Comparison of ENCODE assay signal across 17 cellular contexts in genomic region chr4:135123632-135124031, GRCh38.
"Had no signal": no experiment of that assay in that cellular context is flagged by ENCODE, and none has a peak within 500 bp of the region (broad histone marks: within the 10 kb centered on the region; RNA-seq: fewer than 3 reads in every experiment).

No MANE protein-coding gene starts in this region.

- DNase-seq: activated effector memory CD4-positive, alpha-beta T cell treated with anti-CD3 and anti-CD28 coated beads, Interleukin-2, amount 50 U/mL, for 16 hours; activated T-cell treated with anti-CD3 and anti-CD28 coated beads, Interleukin-2, amount 50 U/mL, for 72 hours; adrenal gland; foreskin melanocyte; glutamatergic neuron; hypothalamus; islet precursor cell; left colon; lower lobe of right lung; retina; stimulated activated naive B cell treated with anti-CD40 and anti-IgM and Interleukin-4, amounts not matched to agents 10 μg/mL and 1 μg/mL and 100 μg/mL, for 72 hours; tibial artery had no signal

- H3K36me3 ChIP-seq: adrenal gland, cardiac muscle cell, lower lobe of right lung, tibial artery had no signal

- H3K4me3 Mint-ChIP-seq: activated naive CD4-positive, alpha-beta T cell treated with anti-CD3 and anti-CD28 coated beads, Interleukin-2, amount 50 U/mL, for 24 hours; activated T-cell treated with anti-CD3 and anti-CD28 coated beads, Interleukin-2, amount 50 U/mL, for 72 hours; natural killer cell treated with Interleukin-12 subunit alpha and Interleukin-12 subunit beta and Interleukin-15 and Interleukin-18, amount 100 ng/mL, for 72 hours; stimulated activated naive B cell treated with anti-CD40 and anti-IgM and Interleukin-4, amounts not matched to agents 10 μg/mL and 1 μg/mL and 100 μg/mL, for 72 hours; T-helper 1 cell treated with Interleukin-12 subunit alpha and Interleukin-12 subunit beta and Interleukin-4 antibody, amounts not matched to agents 30 μg/mL and 1 μg/mL, for 36 hours had no signal

- H3K27ac ChIP-seq: adrenal gland, cardiac muscle cell, lower lobe of right lung, tibial artery had no signal

- H3K4me1 ChIP-seq: adrenal gland, lower lobe of right lung, tibial artery had no signal

- H3K27me3 Mint-ChIP-seq: activated naive CD4-positive, alpha-beta T cell treated with anti-CD3 and anti-CD28 coated beads, Interleukin-2, amount 50 U/mL, for 24 hours; natural killer cell treated with Interleukin-12 subunit alpha and Interleukin-12 subunit beta and Interleukin-15 and Interleukin-18, amount 100 ng/mL, for 72 hours; stimulated activated naive B cell treated with anti-CD40 and anti-IgM and Interleukin-4, amounts not matched to agents 10 μg/mL and 1 μg/mL and 100 μg/mL, for 72 hours had no signal

- H3K9me3 ChIP-seq: adrenal gland, lower lobe of right lung, tibial artery had no signal

- H3K27ac Mint-ChIP-seq: activated naive CD4-positive, alpha-beta T cell treated with anti-CD3 and anti-CD28 coated beads, Interleukin-2, amount 50 U/mL, for 24 hours; activated T-cell treated with anti-CD3 and anti-CD28 coated beads, Interleukin-2, amount 50 U/mL, for 72 hours; natural killer cell treated with Interleukin-12 subunit alpha and Interleukin-12 subunit beta and Interleukin-15 and Interleukin-18, amount 100 ng/mL, for 72 hours; stimulated activated naive B cell treated with anti-CD40 and anti-IgM and Interleukin-4, amounts not matched to agents 10 μg/mL and 1 μg/mL and 100 μg/mL, for 72 hours; T-helper 1 cell treated with Interleukin-12 subunit alpha and Interleukin-12 subunit beta and Interleukin-4 antibody, amounts not matched to agents 30 μg/mL and 1 μg/mL, for 36 hours had no signal

- H3K36me3 Mint-ChIP-seq: activated naive CD4-positive, alpha-beta T cell treated with anti-CD3 and anti-CD28 coated beads, Interleukin-2, amount 50 U/mL, for 24 hours; natural killer cell treated with Interleukin-12 subunit alpha and Interleukin-12 subunit beta and Interleukin-15 and Interleukin-18, amount 100 ng/mL, for 72 hours; stimulated activated naive B cell treated with anti-CD40 and anti-IgM and Interleukin-4, amounts not matched to agents 10 μg/mL and 1 μg/mL and 100 μg/mL, for 72 hours had no signal

- H3K27me3 ChIP-seq: adrenal gland, cardiac muscle cell, tibial artery had no signal

- H3K4me3 ChIP-seq: adrenal gland, cardiac muscle cell, lower lobe of right lung, tibial artery had no signal

- ATAC-seq: activated CD4-positive, CD25-positive, alpha-beta regulatory T cell treated with anti-CD3 and anti-CD28 coated beads, Interleukin-2, amount 50 U/mL, for 24 hours; activated T-cell treated with anti-CD3 and anti-CD28 coated beads, Interleukin-2, amount 50 U/mL, for 72 hours; left colon; lower lobe of right lung; natural killer cell treated with Interleukin-12 subunit alpha and Interleukin-12 subunit beta and Interleukin-15 and Interleukin-18, amount 100 ng/mL, for 72 hours; stimulated activated naive B cell treated with anti-CD40 and anti-IgM and Interleukin-4, amounts not matched to agents 10 μg/mL and 1 μg/mL and 100 μg/mL, for 72 hours had no signal

- H3K4me1 Mint-ChIP-seq: activated naive CD4-positive, alpha-beta T cell treated with anti-CD3 and anti-CD28 coated beads, Interleukin-2, amount 50 U/mL, for 24 hours; stimulated activated naive B cell treated with anti-CD40 and anti-IgM and Interleukin-4, amounts not matched to agents 10 μg/mL and 1 μg/mL and 100 μg/mL, for 72 hours had no signal
